In the genomic region with DNA sequence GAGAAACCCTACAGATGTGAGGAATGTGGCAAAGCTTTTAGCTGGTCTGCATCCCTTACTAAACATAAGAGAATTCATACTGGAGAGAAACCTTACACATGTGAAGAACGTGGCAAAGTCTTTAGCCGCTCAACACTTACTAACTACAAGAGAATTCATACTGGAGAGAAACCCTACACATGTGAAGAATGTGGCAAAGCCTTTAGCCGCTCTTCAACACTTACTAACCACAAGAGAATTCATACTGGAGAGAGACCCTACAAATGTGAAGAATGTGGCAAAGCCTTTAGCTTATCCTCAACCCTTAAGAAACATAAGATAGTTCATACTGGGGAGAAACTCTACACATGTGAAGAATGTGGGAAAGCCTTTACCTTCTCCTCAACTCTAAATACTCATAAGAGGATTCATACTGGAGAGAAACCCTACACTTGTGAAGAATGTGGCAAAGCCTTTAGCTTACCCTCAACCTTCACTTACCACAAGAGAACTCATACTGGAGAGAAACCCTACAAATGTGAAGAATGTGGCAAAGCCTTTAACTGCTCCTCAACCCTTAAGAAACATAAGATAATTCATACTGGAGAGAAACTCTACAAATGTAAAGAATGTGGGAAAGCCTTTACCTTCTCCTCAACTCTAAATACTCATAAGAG, we compare ENCODE assay signal across 4 cellular contexts. TPM values are rescaled to one million over a fixed set of nuclear protein-coding genes. Genes with fewer than 3 reads are reported as not detected.
"Had no signal": no experiment of that assay in that cellular context is flagged by ENCODE, and none has a peak within 500 bp of the region (broad histone marks: within the 10 kb centered on the region; RNA-seq: fewer than 3 reads in every experiment).

No MANE protein-coding gene starts in this region.

RNA-seq across cellular contexts. Expression of a gene that starts 19.3 kb away (rescaled TPM):
- total RNA-seq: GM23248, H9, HT-29, IMR-90 had no signal
- polyA plus RNA-seq: GM23248, IMR-90 had no signal
